Comparison of ENCODE assay signal across 8 cellular contexts in the genomic region with DNA sequence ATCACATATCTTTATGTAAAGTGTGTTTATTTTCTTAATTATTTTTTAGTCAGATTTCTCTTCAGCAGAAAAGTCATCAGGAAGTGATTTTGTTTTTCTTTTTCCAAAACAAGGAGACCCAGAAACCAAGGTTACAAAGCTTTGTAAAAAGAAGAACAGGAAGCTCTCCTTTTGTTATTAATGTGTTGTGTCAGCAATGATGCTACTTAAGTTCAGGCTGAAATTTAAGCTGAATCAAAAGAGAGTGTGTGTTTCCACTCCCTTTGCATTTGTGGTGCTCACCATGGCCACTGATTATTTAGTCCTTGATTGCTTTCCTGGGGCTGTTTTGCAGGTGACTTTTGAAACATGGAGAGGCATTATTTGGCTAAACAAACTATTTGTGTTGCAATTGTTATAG.
A peak's percentile ranks its signal among the peaks of the same experiment; 100 is the strongest.
DNase-seq lines count a peak whose midpoint lies in the region; ATAC-seq and TF ChIP-seq lines count a peak whose summit lies in the region.

No MANE protein-coding gene starts in this region.

- H3K9me3 Mint-ChIP-seq in activated CD4-positive, alpha-beta memory T cell treated with anti-CD3 and anti-CD28 coated beads for 36 hours: no peaks in the 10 kb centered on the region
- H3K9me3 Mint-ChIP-seq in nephron progenitor cell: peaks cover 34% of the 10 kb centered on the region

- peaks cover 55% of the 10 kb centered on the region for H3K4me1 Mint-ChIP-seq in activated CD4-positive, alpha-beta memory T cell treated with anti-CD3 and anti-CD28 coated beads for 36 hours (ENCODE audit: low read depth)
- peaks cover 45% of the 10 kb centered on the region for H3K4me1 Mint-ChIP-seq in nephron progenitor cell

- no peaks in the 10 kb centered on the region for H3K27me3 Mint-ChIP-seq in activated CD4-positive, alpha-beta memory T cell treated with anti-CD3 and anti-CD28 coated beads for 36 hours
- no peaks in the 10 kb centered on the region for H3K27me3 Mint-ChIP-seq in nephron progenitor cell (ENCODE audit: low read depth, poor library complexity)

- H3K4me3 Mint-ChIP-seq in activated CD4-positive, alpha-beta memory T cell treated with anti-CD3 and anti-CD28 coated beads for 36 hours: no peak overlapping the region
- H3K4me3 Mint-ChIP-seq in nephron progenitor cell: no peak overlapping the region

- peak overlapping the region; percentile 95 for H3K27ac Mint-ChIP-seq in activated CD4-positive, alpha-beta memory T cell treated with anti-CD3 and anti-CD28 coated beads for 36 hours
- peak overlapping the region; percentile 99 for H3K27ac Mint-ChIP-seq in nephron progenitor cell

- no peaks in the 10 kb centered on the region for H3K36me3 Mint-ChIP-seq in activated CD4-positive, alpha-beta memory T cell treated with anti-CD3 and anti-CD28 coated beads for 36 hours
- peaks cover 8% of the 10 kb centered on the region for H3K36me3 Mint-ChIP-seq in nephron progenitor cell (ENCODE audit: low read depth)

- CTCF ChIA-PET in activated CD4-positive, alpha-beta memory T cell treated with anti-CD3 and anti-CD28 coated beads for 36 hours (lab: Charles Lee): interaction anchor here (0.7 to 1.1 kb wide), 2 partner anchors 268 to 351 kb away, joined by 3 to 6 read pairs; no protein-coding TSS in a partner anchor

- intact Hi-C loops in activated CD4-positive, alpha-beta memory T cell treated with anti-CD3 and anti-CD28 coated beads for 36 hours (cut with micrococcal nuclease): loop anchor here (1.0 to 10.0 kb wide), 14 partner anchors 16 to 847 kb away; no protein-coding TSS in a partner anchor

- no peak for DNase-seq in activated CD4-positive, alpha-beta memory T cell treated with anti-CD3 and anti-CD28 coated beads for 36 hours
- no peak for DNase-seq in nephron progenitor cell
- no peak for DNase-seq in RKO (ENCODE audit: low spot score)
- no peak for DNase-seq in HT-29 (ENCODE audit: low spot score)
- no peak for DNase-seq in AG08395 (ENCODE audit: low spot score)

- POLR2A ChIA-PET in activated CD4-positive, alpha-beta memory T cell treated with anti-CD3 and anti-CD28 coated beads for 36 hours (lab: Charles Lee): interaction anchor here (3.2 kb wide), 1 partner anchor 155 kb away, joined by 21 read pairs; the partner anchor contains the start of gene ATP2B1

- ATAC-seq in GM18907 (IDR thresholded peaks at IDR 0.05; ENCODE audit: unreplicated experiment) (peak; percentile 15), HG03354 (IDR thresholded peaks at IDR 0.05; ENCODE audit: poor library complexity, severe bottlenecking, unreplicated experiment) (peak; percentile 52), GM21825 (IDR thresholded peaks at IDR 0.05; ENCODE audit: unreplicated experiment) (no peak)

- no peak for TF ChIP-seq CTCF in nephron progenitor cell (IDR thresholded peaks at IDR 0.05)
